In genomic region chr13:82560889-82561288, GRCh38 we compare ENCODE assay signal across 26 cellular contexts.
DNase-seq lines count a peak whose midpoint lies in the region; ATAC-seq, FAIRE-seq and TF ChIP-seq lines count a peak whose summit lies in the region.
"Had no signal": no experiment of that assay in that cellular context is flagged by ENCODE, and none has a peak within 500 bp of the region (broad histone marks: within the 10 kb centered on the region; RNA-seq: fewer than 3 reads in every experiment).

No MANE protein-coding gene starts in this region.

- H3K4me2 ChIP-seq in HepG2 (ENCODE audit: low read depth, low read length): no peak overlapping the region
- H3K4me2 ChIP-seq in OCI-LY3 (ENCODE audit: low read length): no peak overlapping the region
- H3K4me2 ChIP-seq in K562 (ENCODE audit: insufficient read depth, low read length): no peak overlapping the region
- H3K4me2 ChIP-seq: BLaER1 had no signal

- CTCF ChIA-PET in HepG2 (lab: Yijun Ruan, JAX; ENCODE audit: low intra/inter-chr PET ratio, low total read pairs) (no interaction called here), K562 (lab: Yijun Ruan, JAX; ENCODE audit: low intra/inter-chr PET ratio) (no interaction called here)

- H3K27me3 ChIP-seq in HepG2 (ENCODE audit: control insufficient read depth in 1 of 2, insufficient read depth in 2 of 2, low read length in 2 of 2) (no peaks in the 10 kb centered on the region), right lobe of liver (no peaks in the 10 kb centered on the region), OCI-LY3 (ENCODE audit: low read depth, low read length) (no peaks in the 10 kb centered on the region), K562 (ENCODE audit: control insufficient read depth in 2 of 2, insufficient read depth in 2 of 2, low read length in 2 of 2) (no peaks in the 10 kb centered on the region), gastrocnemius medialis (no peaks in the 10 kb centered on the region)
- H3K27me3 ChIP-seq: BE2C, BLaER1 had no signal

- H3K9ac ChIP-seq in HepG2 (ENCODE audit: insufficient read depth, low read depth, low read length) (no peak overlapping the region), OCI-LY3 (ENCODE audit: low read length) (no peak overlapping the region), K562 (ENCODE audit: insufficient read depth in 1 of 2, low read depth in 2 of 2, low read length in 2 of 2) (no peak overlapping the region)
- H3K9ac ChIP-seq: BLaER1 had no signal

- H3K27ac ChIP-seq in HepG2 (ENCODE audit: extremely low read length, insufficient read depth, low read length) (no peak overlapping the region), right lobe of liver (no peak overlapping the region), OCI-LY3 (ENCODE audit: low read length) (no peak overlapping the region), K562 (ENCODE audit: extremely low read depth, low read depth, low read length) (no peak overlapping the region), gastrocnemius medialis (no peak overlapping the region)
- H3K27ac ChIP-seq: BLaER1 had no signal

- DNase-seq in HepG2 (ENCODE audit: low spot score): no peak
- no peak for DNase-seq in right lobe of liver
- DNase-seq in K562 (ENCODE audit: extremely low read depth in 1 of 4, low spot score in 3 of 4): no peak
- no peak for DNase-seq in gastrocnemius medialis
- DNase-seq in activated T-cell treated with anti-CD3 and anti-CD28 coated beads, Interleukin-2, amount 50 U/mL, for 1 hour: no peak
- DNase-seq: 8988T; ACHN; BE2C; C1 segment of cervical spinal cord; CD4-positive, alpha-beta memory T cell; CD4-positive, CD25-positive, alpha-beta regulatory T cell; CD8-positive, alpha-beta memory T cell; COR-L47; DMS 273 treated with DMSO at 0.1 percent for 48 hours; DMS153; DMS53; DMS79; DND-41; EL; GDM1 had no signal

- H3K79me2 ChIP-seq in HepG2 (ENCODE audit: insufficient read depth, low read length) (no peaks in the 10 kb centered on the region), OCI-LY3 (ENCODE audit: low read length) (no peaks in the 10 kb centered on the region), K562 (ENCODE audit: control insufficient read depth, insufficient read depth, low read length) (no peaks in the 10 kb centered on the region)

- TF ChIP-seq RAD21 in HepG2 (CRISPR knock-in tag; IDR thresholded peaks at IDR 0.05) (no peak), K562 (CRISPR knock-in tag; conservative IDR thresholded peaks at IDR 0.05 in 1 of 2, IDR thresholded peaks at IDR 0.05 in 1 of 2) (no peak)

- FAIRE-seq in HepG2 (lab: Jason Lieb, UNC) (no peak), K562 (lab: Jason Lieb, UNC) (no peak)
- FAIRE-seq: GM12878, GM12892, GM18507, GM19239 had no signal

- in situ Hi-C loops in HepG2 (cut with HindIII; ENCODE audit: extremely low pct_ligation_motif_present, low pct_unique_long_range_greater_than_20kb) (no loop called here), K562 (cut with MboI) (no loop called here), gastrocnemius medialis (cut with MboI; ENCODE audit: low sequenced_read_pairs in 4 of 4) (no loop called here)

- H3K9me3 ChIP-seq in HepG2 (ENCODE audit: low read length): no peaks in the 10 kb centered on the region
- no peaks in the 10 kb centered on the region for H3K9me3 ChIP-seq in right lobe of liver
- H3K9me3 ChIP-seq in OCI-LY3 (ENCODE audit: insufficient read depth, low read length): no peaks in the 10 kb centered on the region
- no peaks in the 10 kb centered on the region for H3K9me3 ChIP-seq in K562 (replicated peaks; ENCODE audit: control insufficient read depth, insufficient read depth, low read depth, low read length)
- no peaks in the 10 kb centered on the region for H3K9me3 ChIP-seq in gastrocnemius medialis
- H3K9me3 ChIP-seq: BE2C, BLaER1 had no signal

- no peaks in the 10 kb centered on the region for H3K9me1 ChIP-seq in K562 (ENCODE audit: control insufficient read depth, insufficient read depth, low read length)

- no peak for ATAC-seq in HepG2
- ATAC-seq in right lobe of liver: no peak
- no peak for ATAC-seq in K562
- no peak for ATAC-seq in gastrocnemius medialis
- ATAC-seq: GM12878 had no signal

- no peak for TF ChIP-seq EP300 in HepG2 (IDR thresholded peaks at IDR 0.05; ENCODE audit: low read depth in 2 of 2, low read length in 2 of 2)
- TF ChIP-seq EP300 in HepG2 (CRISPR knock-in tag; IDR thresholded peaks at IDR 0.05; ENCODE audit: borderline replicate concordance): no peak
- TF ChIP-seq EP300 in K562 (IDR thresholded peaks at IDR 0.05; ENCODE audit: low read length): no peak

- TF ChIP-seq CTCF in HepG2 (CRISPR knock-in tag; IDR thresholded peaks at IDR 0.05) (no peak), right lobe of liver (IDR thresholded peaks at IDR 0.05) (no peak), OCI-LY3 (IDR thresholded peaks at IDR 0.05; ENCODE audit: low read depth, low read length) (no peak), K562 (IDR thresholded peaks at IDR 0.05 in 2 of 3, conservative IDR thresholded peaks at IDR 0.05 in 1 of 3; ENCODE audit: insufficient read depth in 2 of 3, low read depth in 1 of 3, low read length in 3 of 3) (no peak), gastrocnemius medialis (IDR thresholded peaks at IDR 0.05 in 4 of 5, conservative IDR thresholded peaks at IDR 0.05 in 1 of 5) (no peak)

- intact Hi-C loops in HepG2 (cut with micrococcal nuclease; ENCODE audit: unreplicated experiment) (no loop called here), right lobe of liver (cut with DNase I) (no loop called here), K562 (cut with micrococcal nuclease) (no loop called here), gastrocnemius medialis (cut with DNase I; ENCODE audit: low total_unique reads) (no loop called here)

- H2AFZ ChIP-seq in HepG2 (ENCODE audit: low read length) (no peak overlapping the region), OCI-LY3 (ENCODE audit: low read depth, low read length) (peak overlapping the region; percentile 32; the same call in 1 of the 2 replicates), K562 (ENCODE audit: low read depth, low read length) (no peak overlapping the region)

- TF ChIP-seq POLR2A in HepG2 (IDR thresholded peaks at IDR 0.05; ENCODE audit: insufficient read depth in 1 of 2, low read depth in 2 of 2, low read length in 2 of 2) (no peak), right lobe of liver (IDR thresholded peaks at IDR 0.05) (no peak), K562 (conservative IDR thresholded peaks at IDR 0.05) (no peak), gastrocnemius medialis (IDR thresholded peaks at IDR 0.05) (no peak)

- H3K36me3 ChIP-seq in HepG2 (replicated peaks in 1 of 2; ENCODE audit: control insufficient read depth in 1 of 2, insufficient read depth in 2 of 2, low read length in 2 of 2): no peaks in the 10 kb centered on the region
- no peaks in the 10 kb centered on the region for H3K36me3 ChIP-seq in right lobe of liver
- H3K36me3 ChIP-seq in OCI-LY3 (replicated peaks; ENCODE audit: low read depth, low read length): no peaks in the 10 kb centered on the region
- H3K36me3 ChIP-seq in K562 (ENCODE audit: control insufficient read depth, insufficient read depth, low read length): no peaks in the 10 kb centered on the region
- H3K36me3 ChIP-seq in gastrocnemius medialis: no peaks in the 10 kb centered on the region
- H3K36me3 ChIP-seq: BE2C, BLaER1 had no signal

- BruUV-seq in HepG2 (replicated peaks; lab: Mats Ljungman, UMichigan) (no TSS peak), K562 (replicated peaks; lab: Mats Ljungman, UMichigan) (no TSS peak)

- H4K20me1 ChIP-seq in HepG2 (ENCODE audit: insufficient read depth, low read length) (no peaks in the 10 kb centered on the region), OCI-LY3 (ENCODE audit: insufficient read depth, low read length) (no peaks in the 10 kb centered on the region), K562 (replicated peaks; ENCODE audit: control insufficient read depth, insufficient read depth, low read length) (no peaks in the 10 kb centered on the region)
- H4K20me1 ChIP-seq: BLaER1 had no signal

- H3K4me1 ChIP-seq in HepG2 (ENCODE audit: insufficient read depth, low read length) (no peaks in the 10 kb centered on the region), right lobe of liver (no peaks in the 10 kb centered on the region), OCI-LY3 (ENCODE audit: low read length) (no peaks in the 10 kb centered on the region), K562 (replicated peaks in 1 of 2; ENCODE audit: control insufficient read depth in 2 of 2, insufficient read depth in 2 of 2, low read length in 2 of 2) (no peaks in the 10 kb centered on the region), gastrocnemius medialis (no peaks in the 10 kb centered on the region)
- H3K4me1 ChIP-seq: BE2C, BLaER1 had no signal

- H3K4me3 ChIP-seq in HepG2 (replicated peaks in 1 of 3; ENCODE audit: insufficient read depth in 1 of 3, low read depth in 2 of 3, low read length in 3 of 3) (no peak overlapping the region), right lobe of liver (no peak overlapping the region), OCI-LY3 (ENCODE audit: low read length) (no peak overlapping the region), K562 (no peak overlapping the region), gastrocnemius medialis (no peak overlapping the region)
- H3K4me3 ChIP-seq: BLaER1, GM12878 had no signal

- POLR2A ChIA-PET in HepG2 (lab: Yijun Ruan, JAX) (no interaction called here), K562 (lab: Yijun Ruan, JAX) (no interaction called here)

- 0% methylated on average over 1 of the region's 1 CpG for whole genome bisulfite sequencing in HepG2 (ENCODE audit: low lambda C conversion rate)
- WGBS in right lobe of liver (ENCODE audit: insufficient coverage, low coverage, low lambda C conversion rate, missing lambda C conversion rate): 76% methylated on average over 1 of the region's 1 CpG
- WGBS in K562 (ENCODE audit: insufficient coverage, low coverage, missing lambda C conversion rate): 0% methylated on average over 1 of the region's 1 CpG

TF ChIP-seq in HepG2, 621 proteins besides CTCF, POLR2A, EP300 and RAD21:
- TF ChIP-seq MAFK (conservative IDR thresholded peaks at IDR 0.05 in 1 of 2, IDR thresholded peaks at IDR 0.05 in 1 of 2; ENCODE audit: low read length in 2 of 2) (peak; percentile 37 to 69; a peak in 3 of 4 replicates), MAFF (IDR thresholded peaks at IDR 0.05; ENCODE audit: low read depth, low read length) (0 out of 2 replicates have a peak, but pooled peaks have one; percentile 31), ZNF260 (CRISPR knock-in tag; IDR thresholded peaks at IDR 0.05; ENCODE audit: borderline replicate concordance, low read depth) (no peak), MEIS2 (CRISPR knock-in tag; IDR thresholded peaks at IDR 0.05) (no peak), GTF3A (CRISPR knock-in tag; conservative IDR thresholded peaks at IDR 0.05) (no peak)
TF ChIP-seq in HepG2: peak in this region for 2.

TF ChIP-seq in K562, 482 proteins besides CTCF, POLR2A, EP300 and RAD21:
- 0 out of 2 replicates have a peak, but pooled peaks have one; percentile 2 for TF ChIP-seq ZNF316 (IDR thresholded peaks at IDR 0.05)
- no peak for TF ChIP-seq RB1 (IDR thresholded peaks at IDR 0.05; ENCODE audit: low read depth)

Comparison
In these comparisons a context has a peak if more than half of its experiments do, and no peak if none do; other contexts are left out.
1. Of the 241 proteins assayed by ChIP-seq in both HepG2 and K562: peak only in HepG2: MAFF and MAFK; only in K562: none; in both: none; in neither: 239.